Comparison of ENCODE assay signal across 15 cellular contexts in genomic region chr9:97666907-97667686, GRCh38. TPM values are rescaled to one million over a fixed set of nuclear protein-coding genes. Genes with fewer than 3 reads are reported as not detected.
DNase-seq lines count a peak whose midpoint lies in the region; ATAC-seq lines count a peak whose summit lies in the region.
"Had no signal": no experiment of that assay in that cellular context is flagged by ENCODE, and none has a peak within 500 bp of the region (broad histone marks: within the 10 kb centered on the region; RNA-seq: fewer than 3 reads in every experiment).

No MANE protein-coding gene starts in this region.

- H3K9me3 Mint-ChIP-seq in stimulated activated naive CD8-positive, alpha-beta T cell treated with anti-CD3 and anti-CD28 coated beads, Interleukin-15, Interleukin-2, amounts not matched to agents 100 ng/mL and 50 ng/mL, for 24 hours, result no peaks in the 10 kb centered on the region
- no peaks in the 10 kb centered on the region for H3K9me3 Mint-ChIP-seq in T-cell
- no peaks in the 10 kb centered on the region for H3K9me3 Mint-ChIP-seq in effector memory CD8-positive, alpha-beta T cell
- H3K9me3 Mint-ChIP-seq: immature natural killer cell, mesothelial cell of epicardium had no signal

- H3K27ac Mint-ChIP-seq in stimulated activated naive CD8-positive, alpha-beta T cell treated with anti-CD3 and anti-CD28 coated beads, Interleukin-15, Interleukin-2, amounts not matched to agents 100 ng/mL and 50 ng/mL, for 24 hours, result peak overlapping the region; percentile 91
- peak overlapping the region; percentile 3 to 22 for H3K27ac Mint-ChIP-seq in T-cell
- peak overlapping the region; percentile 44 to 77 for H3K27ac Mint-ChIP-seq in effector memory CD8-positive, alpha-beta T cell
- H3K27ac Mint-ChIP-seq: mesothelial cell of epicardium had no signal

- no peaks in the 10 kb centered on the region for H3K27me3 ChIP-seq in HAP-1 (ENCODE audit: low read depth)
- H3K27me3 ChIP-seq: BLaER1, pancreas had no signal

- no peaks in the 10 kb centered on the region for H3K27me3 Mint-ChIP-seq in stimulated activated naive CD8-positive, alpha-beta T cell treated with anti-CD3 and anti-CD28 coated beads, Interleukin-15, Interleukin-2, amounts not matched to agents 100 ng/mL and 50 ng/mL, for 24 hours
- H3K27me3 Mint-ChIP-seq in T-cell, result no peaks in the 10 kb centered on the region
- no peaks in the 10 kb centered on the region for H3K27me3 Mint-ChIP-seq in effector memory CD8-positive, alpha-beta T cell

- no peaks in the 10 kb centered on the region for H3K9me3 ChIP-seq in HAP-1
- H3K9me3 ChIP-seq: BLaER1, pancreas had no signal

- H3K36me3 ChIP-seq in HAP-1 (replicated peaks), result peaks cover 88% of the 10 kb centered on the region

- peaks cover 98% of the 10 kb centered on the region for H3K36me3 Mint-ChIP-seq in stimulated activated naive CD8-positive, alpha-beta T cell treated with anti-CD3 and anti-CD28 coated beads, Interleukin-15, Interleukin-2, amounts not matched to agents 100 ng/mL and 50 ng/mL, for 24 hours (ENCODE audit: low read depth)
- peaks cover 71% of the 10 kb centered on the region for H3K36me3 Mint-ChIP-seq in T-cell
- H3K36me3 Mint-ChIP-seq in effector memory CD8-positive, alpha-beta T cell (ENCODE audit: insufficient read depth), result peaks cover 83% of the 10 kb centered on the region

- in situ Hi-C loops in HAP-1 (cut with MboI; ENCODE audit: low sequenced_read_pairs), result no loop called here

- ATAC-seq in stimulated activated naive CD8-positive, alpha-beta T cell treated with anti-CD3 and anti-CD28 coated beads, Interleukin-15, Interleukin-2, amounts not matched to agents 100 U/mL and 50 U/mL, for 24 hours, result no peak
- ATAC-seq in T-cell (replicated peaks in 1 of 4) (no peak), GM18907 (IDR thresholded peaks at IDR 0.05; ENCODE audit: unreplicated experiment) (no peak)
- ATAC-seq in effector memory CD8-positive, alpha-beta T cell (replicated peaks), result no peak
- ATAC-seq: Panc1 had no signal

- peaks cover 52% of the 10 kb centered on the region for H3K4me1 Mint-ChIP-seq in stimulated activated naive CD8-positive, alpha-beta T cell treated with anti-CD3 and anti-CD28 coated beads, Interleukin-15, Interleukin-2, amounts not matched to agents 100 ng/mL and 50 ng/mL, for 24 hours (ENCODE audit: low read depth)
- H3K4me1 Mint-ChIP-seq in T-cell, result peaks cover 10 to 15% (median 12%) of the 10 kb centered on the region in 3 donors
- peaks cover 8 to 9% of the 10 kb centered on the region in 2 donors for H3K4me1 Mint-ChIP-seq in effector memory CD8-positive, alpha-beta T cell (ENCODE audit: low read depth in 2 of 2)
- H3K4me1 Mint-ChIP-seq: mesothelial cell of epicardium had no signal

- H3K4me3 ChIP-seq in HAP-1, result no peak overlapping the region
- H3K4me3 ChIP-seq: BLaER1, pancreas had no signal

- H3K4me3 Mint-ChIP-seq in stimulated activated naive CD8-positive, alpha-beta T cell treated with anti-CD3 and anti-CD28 coated beads, Interleukin-15, Interleukin-2, amounts not matched to agents 100 ng/mL and 50 ng/mL, for 24 hours, result no peak overlapping the region
- H3K4me3 Mint-ChIP-seq in T-cell, result no peak overlapping the region
- no peak overlapping the region for H3K4me3 Mint-ChIP-seq in effector memory CD8-positive, alpha-beta T cell
- H3K4me3 Mint-ChIP-seq: immature natural killer cell, mesothelial cell of epicardium had no signal

- CTCF ChIA-PET in T-cell (lab: Charles Lee), result no interaction called here

- H3K4me1 ChIP-seq in HAP-1, result no peaks in the 10 kb centered on the region
- H3K4me1 ChIP-seq: pancreas had no signal

- DNase-seq in stimulated activated naive CD8-positive, alpha-beta T cell treated with anti-CD3 and anti-CD28 coated beads, Interleukin-15, Interleukin-2, amounts not matched to agents 100 U/mL and 50 U/mL, for 24 hours, result no peak
- DNase-seq in T-cell, result no peak
- DNase-seq in effector memory CD8-positive, alpha-beta T cell, result no peak
- no peak for DNase-seq in NCI-H2081 (lab: John Stamatoyannopoulos, UW)
- DNase-seq in HAP-1 (ENCODE audit: low spot score in 2 of 2), result no peak
- no peak for DNase-seq in GOT3 (lab: John Stamatoyannopoulos, UW)
- DNase-seq: immature natural killer cell, NCI-H1694 treated with DMSO at 0.1 percent for 48 hours, NCI-H510A treated with DMSO at 0.1 percent for 48 hours, pancreas had no signal

- POLR2A ChIA-PET in T-cell (lab: Charles Lee), result interaction anchor here in 1 of 2 donors (0.6 kb wide), 1 partner anchor 10 kb away, joined by 3 read pairs; no protein-coding TSS in a partner anchor

RNA-seq across cellular contexts. Expression of gene XPA, which starts 30.0 kb away (rescaled TPM):
- 10 to 100 TPM; 21.7 to 24.5 (median 23.3) TPM for total RNA-seq in T-cell

RNA-seq across cellular contexts. Expression of gene NCBP1, which starts 33.5 kb away (rescaled TPM):
- total RNA-seq in T-cell, result 10 to 100 TPM; 31.9 to 38.7 (median 33.8) TPM

RNA-seq across cellular contexts. Expression of gene TSTD2, which starts 33.9 kb away (rescaled TPM):
- 10 to 100 TPM; 15.4 to 24.0 (median 17.9) TPM for total RNA-seq in T-cell

Comparison
In these comparisons a context has a peak if more than half of its experiments do, and no peak if none do; other contexts are left out.
1. H3K27ac Mint-ChIP-seq: peak in every context shown above with its lines; median percentile 91 in stimulated activated naive CD8-positive, alpha-beta T cell treated with anti-CD3 and anti-CD28 coated beads, Interleukin-15, Interleukin-2, amounts not matched to agents 100 ng/mL and 50 ng/mL, for 24 hours; 60 in effector memory CD8-positive, alpha-beta T cell; 12 in T-cell.